In genomic region chr15:90716317-90716975, GRCh38 we compare ENCODE assay signal across 8 cellular contexts. TPM values are rescaled to one million over a fixed set of nuclear protein-coding genes. Genes with fewer than 3 reads are reported as not detected.
A peak's percentile ranks its signal among the peaks of the same experiment; 100 is the strongest.
DNase-seq lines count a peak whose midpoint lies in the region; ATAC-seq, FAIRE-seq and TF ChIP-seq lines count a peak whose summit lies in the region.

No MANE protein-coding gene starts in this region.

- H3K27ac Mint-ChIP-seq in activated naive CD4-positive, alpha-beta T cell treated with anti-CD3 and anti-CD28 coated beads for 36 hours, result peak overlapping the region; percentile 90

- peak overlapping the region; percentile 87 for H3K4me3 Mint-ChIP-seq in activated naive CD4-positive, alpha-beta T cell treated with anti-CD3 and anti-CD28 coated beads for 36 hours

- peak; percentile 27 to 58 (median 42) for ATAC-seq in psoas muscle
- no peak for ATAC-seq in GM21381 (IDR thresholded peaks at IDR 0.05; ENCODE audit: unreplicated experiment)
- ATAC-seq in GM18520 (IDR thresholded peaks at IDR 0.05; ENCODE audit: unreplicated experiment), result no peak

- intact Hi-C loops in activated naive CD4-positive, alpha-beta T cell treated with anti-CD3 and anti-CD28 coated beads for 36 hours (cut with micrococcal nuclease), result loop anchor here (2.0 to 5.0 kb wide), 2 partner anchors 36 to 156 kb away; no protein-coding TSS in a partner anchor
- intact Hi-C loops in psoas muscle (cut with DNase I), result loop anchor here (5.0 kb wide), 1 partner anchor 156 kb away; no protein-coding TSS in a partner anchor

- no peak for TF ChIP-seq POLR2A in GM12892 (IDR thresholded peaks at IDR 0.05; ENCODE audit: low read depth, low read length)

- no peak for FAIRE-seq in GM12892 (lab: Jason Lieb, UNC)

- no peaks in the 10 kb centered on the region for H3K36me3 ChIP-seq in psoas muscle (ENCODE audit: insufficient read depth in 1 of 2, low read depth in 1 of 2)

- no peak for TF ChIP-seq CTCF in VCaP (conservative IDR thresholded peaks at IDR 0.05)
- no peak for TF ChIP-seq CTCF in fibroblast of villous mesenchyme (IDR thresholded peaks at IDR 0.05; ENCODE audit: insufficient read depth, low read depth, low read length)
- TF ChIP-seq CTCF in psoas muscle (IDR thresholded peaks at IDR 0.05), result no peak

- no peaks in the 10 kb centered on the region for H3K9me3 Mint-ChIP-seq in activated naive CD4-positive, alpha-beta T cell treated with anti-CD3 and anti-CD28 coated beads for 36 hours

- CTCF ChIA-PET in activated naive CD4-positive, alpha-beta T cell treated with anti-CD3 and anti-CD28 coated beads for 36 hours (lab: Charles Lee), result interaction anchor here (0.7 to 2.3 kb wide), 10 partner anchors 45 to 396 kb away, joined by 3 to 16 read pairs (median 4); partner anchors contain the start of genes HDDC3 and UNC45A

- 11 to 13% (median 12%) methylated on average over 14 of the region's 14 CpGs for WGBS in psoas muscle, 3 donors

- no peaks in the 10 kb centered on the region for H3K27me3 ChIP-seq in psoas muscle (ENCODE audit: insufficient read depth in 3 of 3, low read length in 2 of 3)

- H3K27me3 Mint-ChIP-seq in activated naive CD4-positive, alpha-beta T cell treated with anti-CD3 and anti-CD28 coated beads for 36 hours (ENCODE audit: low read depth), result no peaks in the 10 kb centered on the region

- no peaks in the 10 kb centered on the region for H3K9me3 ChIP-seq in psoas muscle

- H3K4me1 Mint-ChIP-seq in activated naive CD4-positive, alpha-beta T cell treated with anti-CD3 and anti-CD28 coated beads for 36 hours (ENCODE audit: low read depth), result peaks cover 29% of the 10 kb centered on the region

- peaks cover 14% of the 10 kb centered on the region for H3K36me3 Mint-ChIP-seq in activated naive CD4-positive, alpha-beta T cell treated with anti-CD3 and anti-CD28 coated beads for 36 hours (ENCODE audit: low read depth)

- no peak for DNase-seq in activated naive CD4-positive, alpha-beta T cell treated with anti-CD3 and anti-CD28 coated beads for 36 hours
- no peak for DNase-seq in activated naive CD4-positive, alpha-beta T cell (lab: John Stamatoyannopoulos, UW)
- peak; percentile 10 for DNase-seq in fibroblast of villous mesenchyme (ENCODE audit: low read depth)
- DNase-seq in psoas muscle, result no peak
- DNase-seq in GM12892 (ENCODE audit: insufficient read length), result no peak

- H3K27ac ChIP-seq in VCaP (peak overlapping the region; percentile 80), psoas muscle (peak overlapping the region; percentile 95)

- H3K4me3 ChIP-seq in fibroblast of villous mesenchyme (ENCODE audit: low read depth, low read length) (peak overlapping the region; percentile 81), psoas muscle (peak overlapping the region; percentile 92)

- H3K4me1 ChIP-seq in psoas muscle, result peaks cover 6% of the 10 kb centered on the region

RNA-seq across cellular contexts. Expression of gene BLM, which starts 0.7 kb away (rescaled TPM):
- 10 to 100 TPM; 62.9 to 70.4 TPM for total RNA-seq in activated naive CD4-positive, alpha-beta T cell treated with anti-CD3 and anti-CD28 coated beads for 36 hours
- total RNA-seq in fibroblast of villous mesenchyme (4.8 and 6.0 TPM in 2 replicates), psoas muscle (1 to 10 TPM in 2 of 4 donors, under 1 TPM in 2; 0.27 to 2.4 (median 1.4) TPM)
- polyA plus RNA-seq in psoas muscle, result 10 to 100 TPM in 1 of 3 donors, 1 to 10 TPM in 1, under 1 TPM in 1; 0.74 to 15.6 (median 1.7) TPM
- 19.6 TPM for polyA plus RNA-seq in GM12892 (2012; ENCODE audit: missing spikeins)

Comparison
In these comparisons a context has a peak if more than half of its experiments do, and no peak if none do; other contexts are left out.
1. ATAC-seq: peak in psoas muscle (4 of 4); none in GM21381 (single experiment) and GM18520 (single experiment).